In genomic region chr3:152295344-152295743, GRCh38 we compare ENCODE assay signal across 14 cellular contexts. TPM values are rescaled to one million over a fixed set of nuclear protein-coding genes. Genes with fewer than 3 reads are reported as not detected.
DNase-seq lines count a peak whose midpoint lies in the region; ATAC-seq and TF ChIP-seq lines count a peak whose summit lies in the region.
"Had no signal": no experiment of that assay in that cellular context is flagged by ENCODE, and none has a peak within 500 bp of the region (broad histone marks: within the 10 kb centered on the region; RNA-seq: fewer than 3 reads in every experiment).

No MANE protein-coding gene starts in this region.

- no peak for TF ChIP-seq POLR2A in transverse colon (IDR thresholded peaks at IDR 0.05)

- POLR2A ChIA-PET in activated CD8-positive, alpha-beta T cell treated with anti-CD3 and anti-CD28 coated beads, Interleukin-2, amount 10 ng/mL, durations not matched to agents 7 days and 5 days (lab: Charles Lee) = no interaction called here

- peaks cover 7 to 16% of the 10 kb centered on the region in 2 donors for H3K36me3 Mint-ChIP-seq in activated T-cell treated with anti-CD3 and anti-CD28 coated beads, Interleukin-2, amount 50 U/mL, for 72 hours (ENCODE audit: insufficient read depth in 2 of 2)
- peaks cover 58% of the 10 kb centered on the region for H3K36me3 Mint-ChIP-seq in activated CD8-positive, alpha-beta T cell treated with anti-CD3 and anti-CD28 coated beads, Interleukin-2, amount 10 ng/mL, durations not matched to agents 7 days and 5 days (ENCODE audit: low read depth)
- H3K36me3 Mint-ChIP-seq in immature natural killer cell = peaks cover 1 to 17% (median 15%) of the 10 kb centered on the region in 3 donors

- ATAC-seq in activated T-cell treated with anti-CD3 and anti-CD28 coated beads, Interleukin-2, amount 50 U/mL, for 72 hours (replicated peaks in 1 of 2) = no peak
- no peak for ATAC-seq in activated CD8-positive, alpha-beta T cell treated with anti-CD3 and anti-CD28 coated beads, Interleukin-2, amount 10 ng/mL, durations not matched to agents 7 days and 5 days
- ATAC-seq in GM18520 (IDR thresholded peaks at IDR 0.05; ENCODE audit: unreplicated experiment) (no peak), GM18909 (IDR thresholded peaks at IDR 0.05; ENCODE audit: poor library complexity, unreplicated experiment) (no peak)
- ATAC-seq: left lobe of liver had no signal

- H3K27me3 ChIP-seq in transverse colon = no peaks in the 10 kb centered on the region

- in situ Hi-C loops in transverse colon (cut with MboI; ENCODE audit: low pct_ligation_motif_present in 1 of 4, low pct_unique_long_range_greater_than_20kb in 1 of 4, low sequenced_read_pairs in 3 of 4) = loop anchor here in 1 of 4 donors (25.0 kb wide), 1 partner anchor 142 kb away; no protein-coding TSS in a partner anchor

- TF ChIP-seq EP300 in transverse colon (IDR thresholded peaks at IDR 0.05; ENCODE audit: low read depth) = no peak

- peaks cover 87% of the 10 kb centered on the region for H3K4me1 Mint-ChIP-seq in activated T-cell treated with anti-CD3 and anti-CD28 coated beads, Interleukin-2, amount 50 U/mL, for 72 hours (ENCODE audit: low read depth)
- H3K4me1 Mint-ChIP-seq in activated CD8-positive, alpha-beta T cell treated with anti-CD3 and anti-CD28 coated beads, Interleukin-2, amount 10 ng/mL, durations not matched to agents 7 days and 5 days (ENCODE audit: low read depth) = peaks cover 75% of the 10 kb centered on the region
- peaks cover 89 to 92% of the 10 kb centered on the region in 2 donors for H3K4me1 Mint-ChIP-seq in immature natural killer cell

- no peaks in the 10 kb centered on the region for H3K9me3 ChIP-seq in transverse colon

- peak overlapping the region; percentile 17 to 65 for H3K4me3 Mint-ChIP-seq in activated T-cell treated with anti-CD3 and anti-CD28 coated beads, Interleukin-2, amount 50 U/mL, for 72 hours
- no peak overlapping the region for H3K4me3 Mint-ChIP-seq in activated CD8-positive, alpha-beta T cell treated with anti-CD3 and anti-CD28 coated beads, Interleukin-2, amount 10 ng/mL, durations not matched to agents 7 days and 5 days
- H3K4me3 Mint-ChIP-seq in immature natural killer cell = peak overlapping the region; percentile 51 to 83 (median 71)

- peak overlapping the region; percentile 94 for H3K27ac Mint-ChIP-seq in activated T-cell treated with anti-CD3 and anti-CD28 coated beads, Interleukin-2, amount 50 U/mL, for 72 hours
- H3K27ac Mint-ChIP-seq in activated CD8-positive, alpha-beta T cell treated with anti-CD3 and anti-CD28 coated beads, Interleukin-2, amount 10 ng/mL, durations not matched to agents 7 days and 5 days = peak overlapping the region; percentile 41
- H3K27ac Mint-ChIP-seq in immature natural killer cell = peak overlapping the region; percentile 63 to 90 (median 83)

- no peaks in the 10 kb centered on the region for H3K27me3 Mint-ChIP-seq in activated T-cell treated with anti-CD3 and anti-CD28 coated beads, Interleukin-2, amount 50 U/mL, for 72 hours (ENCODE audit: low read depth)
- H3K27me3 Mint-ChIP-seq in activated CD8-positive, alpha-beta T cell treated with anti-CD3 and anti-CD28 coated beads, Interleukin-2, amount 10 ng/mL, durations not matched to agents 7 days and 5 days (ENCODE audit: low read depth) = no peaks in the 10 kb centered on the region
- peaks cover 0 to 2% (median 2%) of the 10 kb centered on the region in 3 donors for H3K27me3 Mint-ChIP-seq in immature natural killer cell (ENCODE audit: low read depth in 3 of 3)

- CTCF ChIA-PET in activated CD8-positive, alpha-beta T cell treated with anti-CD3 and anti-CD28 coated beads, Interleukin-2, amount 10 ng/mL, durations not matched to agents 7 days and 5 days (lab: Charles Lee) = interaction anchor here (0.8 to 1.2 kb wide), 3 partner anchors 12 to 14 kb away, joined by 3 read pairs; no protein-coding TSS in a partner anchor

- no peaks in the 10 kb centered on the region for H3K36me3 ChIP-seq in transverse colon

- DNase-seq in activated T-cell treated with anti-CD3 and anti-CD28 coated beads, Interleukin-2, amount 50 U/mL, for 72 hours = no peak
- DNase-seq in activated T-cell treated with anti-CD3 and anti-CD28 coated beads, Interleukin-2, amount 50 U/mL, for 48 hours = no peak
- no peak for DNase-seq in activated CD8-positive, alpha-beta T cell treated with anti-CD3 and anti-CD28 coated beads, Interleukin-2, amount 10 ng/mL, durations not matched to agents 7 days and 5 days
- DNase-seq in immature natural killer cell (peak; percentile 30 to 47 (median 46)), transverse colon (no peak), NCI-H226 (no peak)
- DNase-seq: aorta; GM23248; NCI-H2171 treated with DMSO at 0.1 percent for 48 hours; SIG-M5; stimulated activated CD4-positive, alpha-beta T cell treated with anti-CD3 and anti-CD28 coated beads, Interleukin-2, amount 100 ng/mL, for 24 hours had no signal

- peak overlapping the region; percentile 72 to 89 (median 81) for H3K27ac ChIP-seq in transverse colon
- H3K27ac ChIP-seq: GM23248 had no signal

- no peaks in the 10 kb centered on the region for H3K9me3 Mint-ChIP-seq in activated T-cell treated with anti-CD3 and anti-CD28 coated beads, Interleukin-2, amount 50 U/mL, for 72 hours
- no peaks in the 10 kb centered on the region for H3K9me3 Mint-ChIP-seq in activated CD8-positive, alpha-beta T cell treated with anti-CD3 and anti-CD28 coated beads, Interleukin-2, amount 10 ng/mL, durations not matched to agents 7 days and 5 days (ENCODE audit: insufficient read depth)
- H3K9me3 Mint-ChIP-seq in immature natural killer cell = no peaks in the 10 kb centered on the region

- intact Hi-C loops in transverse colon (cut with DNase I; ENCODE audit: low total_unique reads) = no loop called here

- no peak overlapping the region for H3K4me3 ChIP-seq in transverse colon
- H3K4me3 ChIP-seq: GM23248 had no signal

- TF ChIP-seq CTCF in transverse colon (IDR thresholded peaks at IDR 0.05) = no peak

- H3K4me1 ChIP-seq in transverse colon = peaks cover 27 to 97% (median 66%) of the 10 kb centered on the region in 4 donors

- WGBS in transverse colon (ENCODE audit: low coverage in 1 of 2), 2 donors = 75 to 79% methylated on average over 1 of the region's 1 CpG

RNA-seq across cellular contexts. Expression of gene MBNL1, which starts 26.6 kb away (rescaled TPM):
- 100 to 1,000 TPM; 299 to 323 TPM for total RNA-seq in activated T-cell treated with anti-CD3 and anti-CD28 coated beads, Interleukin-2, amount 50 U/mL, for 72 hours
- 100 to 1,000 TPM; 469 to 504 TPM for total RNA-seq in activated CD8-positive, alpha-beta T cell treated with anti-CD3 and anti-CD28 coated beads, Interleukin-2, amount 10 ng/mL, durations not matched to agents 7 days and 5 days
- 100 to 1,000 TPM; 270 to 399 (median 286) TPM for polyA plus RNA-seq in immature natural killer cell
- 100 to 1,000 TPM; 232 to 658 (median 509) TPM for total RNA-seq in transverse colon

Comparison
In these comparisons a context has a peak if more than half of its experiments do, and no peak if none do; other contexts are left out.
1. DNase-seq: peak in immature natural killer cell (3 of 3); none in activated T-cell treated with anti-CD3 and anti-CD28 coated beads, Interleukin-2, amount 50 U/mL, for 72 hours (0 of 2), activated T-cell treated with anti-CD3 and anti-CD28 coated beads, Interleukin-2, amount 50 U/mL, for 48 hours (0 of 2), activated CD8-positive, alpha-beta T cell treated with anti-CD3 and anti-CD28 coated beads, Interleukin-2, amount 10 ng/mL, durations not matched to agents 7 days and 5 days (single experiment), transverse colon (single experiment) and NCI-H226 (single experiment).
2. H3K27ac Mint-ChIP-seq: peak in every context shown above with its lines; median percentile 94 in activated T-cell treated with anti-CD3 and anti-CD28 coated beads, Interleukin-2, amount 50 U/mL, for 72 hours; 83 in immature natural killer cell; 41 in activated CD8-positive, alpha-beta T cell treated with anti-CD3 and anti-CD28 coated beads, Interleukin-2, amount 10 ng/mL, durations not matched to agents 7 days and 5 days.